Comparison of ENCODE assay signal across 11 cellular contexts in genomic region chrX:109880629-109881028, GRCh38.
DNase-seq lines count a peak whose midpoint lies in the region; ATAC-seq and TF ChIP-seq lines count a peak whose summit lies in the region.
"Had no signal": no experiment of that assay in that cellular context is flagged by ENCODE, and none has a peak within 500 bp of the region (broad histone marks: within the 10 kb centered on the region; RNA-seq: fewer than 3 reads in every experiment).

No MANE protein-coding gene starts in this region.

- DNase-seq in GM13977 (ENCODE audit: low spot score) (peak; percentile 58), SKM-1 (lab: John Stamatoyannopoulos, UW; ENCODE audit: unreplicated experiment) (peak; percentile 47), NCI-H1436 (lab: John Stamatoyannopoulos, UW) (no peak), ACHN (no peak)
- DNase-seq in activated naive CD4-positive, alpha-beta T cell (lab: John Stamatoyannopoulos, UW) = no peak
- no peak for DNase-seq in activated CD4-positive, alpha-beta T cell treated with anti-CD3 and anti-CD28 coated beads for 48 hours
- DNase-seq: CD8-positive, alpha-beta T cell; GM23248; NCI-H1105 treated with DMSO at 0.1 percent for 48 hours had no signal

- peak; percentile 91 for ATAC-seq in GM21367 (IDR thresholded peaks at IDR 0.05; ENCODE audit: unreplicated experiment)
- ATAC-seq in HG03095 (IDR thresholded peaks at IDR 0.05; ENCODE audit: unreplicated experiment) = peak; percentile 84
- ATAC-seq: CD8-positive, alpha-beta T cell had no signal

- in situ Hi-C loops in GM13977 (cut with MboI; ENCODE audit: low pct_unique_long_range_greater_than_20kb, low sequenced_read_pairs, unreplicated experiment) (loop anchor here (10.0 kb wide), 1 partner anchor 396 kb away; the partner anchor contains the start of gene GUCY2F), ACHN (cut with HindIII; ENCODE audit: low pct_ligation_motif_present, low pct_unique_long_range_greater_than_20kb, low sequenced_read_pairs) (no loop called here)

- no peak for TF ChIP-seq CTCF in GM13977 (IDR thresholded peaks at IDR 0.05; ENCODE audit: extremely low read depth, insufficient read depth, missing control alignments)

Comparison
In these comparisons a context has a peak if more than half of its experiments do, and no peak if none do; other contexts are left out.
1. DNase-seq: peak in GM13977 (single experiment) and SKM-1 (single experiment); none in NCI-H1436 (single experiment), activated naive CD4-positive, alpha-beta T cell (0 of 4), activated CD4-positive, alpha-beta T cell treated with anti-CD3 and anti-CD28 coated beads for 48 hours (single experiment) and ACHN (single experiment).